30 cellular contexts compared by ENCODE assay signal in genomic region chr5:89181546-89181945, GRCh38.
"Had no signal": no experiment of that assay in that cellular context is flagged by ENCODE, and none has a peak within 500 bp of the region (broad histone marks: within the 10 kb centered on the region; RNA-seq: fewer than 3 reads in every experiment).

No MANE protein-coding gene starts in this region.

- H3K4me3 Mint-ChIP-seq: activated B cell treated with CpG ODN at 0.5 μM for 24 hours; activated CD4-positive, alpha-beta memory T cell treated with anti-CD3 and anti-CD28 coated beads for 36 hours; activated CD4-positive, alpha-beta T cell treated with anti-CD3 and anti-CD28 coated beads for 36 hours; activated CD4-positive, alpha-beta T cell treated with anti-CD3 and anti-CD28 coated beads, Interleukin-2, amount 10 ng/mL, durations not matched to agents 24 days and 14 days; activated naive CD4-positive, alpha-beta T cell treated with anti-CD3 and anti-CD28 coated beads, Interleukin-2, amount 10 ng/mL, durations not matched to agents 7 days and 5 days; activated naive CD8-positive, alpha-beta T cell; activated T-cell treated with anti-CD3 and anti-CD28 coated beads, Interleukin-2, amount 50 U/mL, for 24 hours; activated T-cell treated with anti-CD3 and anti-CD28 coated beads, Interleukin-2, amount 50 U/mL, for 72 hours; central memory CD8-positive, alpha-beta T cell; effector memory CD8-positive, alpha-beta T cell; T-helper 17 cell; T-helper 2 cell treated with Interferon-gamma antibody and Interleukin-4, amounts not matched to agents 5 μg/mL and 100 μg/mL, for 36 hours had no signal

- DNase-seq: activated B cell treated with CpG ODN at 0.5 μM for 24 hours; activated CD4-positive, alpha-beta memory T cell treated with anti-CD3 and anti-CD28 coated beads for 36 hours; activated CD4-positive, alpha-beta T cell treated with anti-CD3 and anti-CD28 coated beads for 36 hours; activated CD4-positive, alpha-beta T cell treated with anti-CD3 and anti-CD28 coated beads, Interleukin-2, amount 10 ng/mL, durations not matched to agents 24 days and 14 days; activated CD4-positive, CD25-positive, alpha-beta regulatory T cell treated with anti-CD3 and anti-CD28 coated beads, Interleukin-2, amount 50 U/mL, for 72 hours; activated CD8-positive, alpha-beta memory T cell treated with anti-CD3 and anti-CD28 coated beads, Interleukin-2, amount 50 U/mL, for 48 hours; activated gamma-delta T cell; activated naive CD4-positive, alpha-beta T cell; activated naive CD4-positive, alpha-beta T cell treated with anti-CD3 and anti-CD28 coated beads, Interleukin-2, amount 10 ng/mL, durations not matched to agents 7 days and 5 days; activated T-cell treated with anti-CD3 and anti-CD28 coated beads for 4 hours; activated T-cell treated with anti-CD3 and anti-CD28 coated beads, Interleukin-2, amount 50 U/mL, for 24 hours; activated T-cell treated with anti-CD3 and anti-CD28 coated beads, Interleukin-2, amount 50 U/mL, for 72 hours; amygdala; aorta; body of pancreas; cortex of kidney; dermis blood vessel endothelial cell; effector CD4-positive, alpha-beta T cell; effector memory CD8-positive, alpha-beta T cell; foreskin fibroblast; gastrocnemius medialis; heart right ventricle; T-helper 1 cell; T-helper 17 cell; T1000; WERI-Rb-1 had no signal

- H3K27ac Mint-ChIP-seq: activated B cell treated with CpG ODN at 0.5 μM for 24 hours; activated CD4-positive, alpha-beta memory T cell treated with anti-CD3 and anti-CD28 coated beads for 36 hours; activated CD4-positive, alpha-beta T cell treated with anti-CD3 and anti-CD28 coated beads for 36 hours; activated CD4-positive, alpha-beta T cell treated with anti-CD3 and anti-CD28 coated beads, Interleukin-2, amount 10 ng/mL, durations not matched to agents 24 days and 14 days; activated naive CD4-positive, alpha-beta T cell treated with anti-CD3 and anti-CD28 coated beads, Interleukin-2, amount 10 ng/mL, durations not matched to agents 7 days and 5 days; activated naive CD8-positive, alpha-beta T cell; activated T-cell treated with anti-CD3 and anti-CD28 coated beads, Interleukin-2, amount 50 U/mL, for 24 hours; activated T-cell treated with anti-CD3 and anti-CD28 coated beads, Interleukin-2, amount 50 U/mL, for 72 hours; effector memory CD8-positive, alpha-beta T cell; T-helper 17 cell; T-helper 2 cell treated with Interferon-gamma antibody and Interleukin-4, amounts not matched to agents 5 μg/mL and 100 μg/mL, for 36 hours had no signal

- H3K9me3 ChIP-seq: body of pancreas, gastrocnemius medialis, heart right ventricle had no signal

- ATAC-seq: activated CD4-positive, alpha-beta T cell treated with anti-CD3 and anti-CD28 coated beads for 36 hours; activated T-cell treated with anti-CD3 and anti-CD28 coated beads, Interleukin-2, amount 50 U/mL, for 72 hours; body of pancreas; effector memory CD8-positive, alpha-beta T cell; esophagus mucosa; gastrocnemius medialis; heart right ventricle; T-helper 17 cell had no signal

- H3K27ac ChIP-seq: body of pancreas, gastrocnemius medialis, heart right ventricle, WERI-Rb-1 had no signal

- H3K4me3 ChIP-seq: body of pancreas, gastrocnemius medialis, heart right ventricle had no signal

- H3K4me1 ChIP-seq: body of pancreas, heart right ventricle had no signal

- H3K9me3 Mint-ChIP-seq: activated B cell treated with CpG ODN at 0.5 μM for 24 hours; activated CD4-positive, alpha-beta memory T cell treated with anti-CD3 and anti-CD28 coated beads for 36 hours; activated CD4-positive, alpha-beta T cell treated with anti-CD3 and anti-CD28 coated beads, Interleukin-2, amount 10 ng/mL, durations not matched to agents 24 days and 14 days; activated naive CD4-positive, alpha-beta T cell treated with anti-CD3 and anti-CD28 coated beads, Interleukin-2, amount 10 ng/mL, durations not matched to agents 7 days and 5 days; activated T-cell treated with anti-CD3 and anti-CD28 coated beads, Interleukin-2, amount 50 U/mL, for 24 hours; T-helper 2 cell treated with Interferon-gamma antibody and Interleukin-4, amounts not matched to agents 5 μg/mL and 100 μg/mL, for 36 hours had no signal

- H3K36me3 ChIP-seq: gastrocnemius medialis, heart right ventricle, WERI-Rb-1 had no signal

- H3K36me3 Mint-ChIP-seq: activated CD4-positive, alpha-beta memory T cell treated with anti-CD3 and anti-CD28 coated beads for 36 hours; activated naive CD4-positive, alpha-beta T cell treated with anti-CD3 and anti-CD28 coated beads, Interleukin-2, amount 10 ng/mL, durations not matched to agents 7 days and 5 days; activated naive CD8-positive, alpha-beta T cell had no signal

- H3K27me3 Mint-ChIP-seq: activated B cell treated with CpG ODN at 0.5 μM for 24 hours; activated CD4-positive, alpha-beta memory T cell treated with anti-CD3 and anti-CD28 coated beads for 36 hours; activated CD4-positive, alpha-beta T cell treated with anti-CD3 and anti-CD28 coated beads for 36 hours; activated CD4-positive, alpha-beta T cell treated with anti-CD3 and anti-CD28 coated beads, Interleukin-2, amount 10 ng/mL, durations not matched to agents 24 days and 14 days; activated naive CD4-positive, alpha-beta T cell treated with anti-CD3 and anti-CD28 coated beads, Interleukin-2, amount 10 ng/mL, durations not matched to agents 7 days and 5 days; activated naive CD8-positive, alpha-beta T cell; activated T-cell treated with anti-CD3 and anti-CD28 coated beads, Interleukin-2, amount 50 U/mL, for 24 hours; central memory CD8-positive, alpha-beta T cell; effector memory CD8-positive, alpha-beta T cell; T-helper 17 cell had no signal

- H3K27me3 ChIP-seq: body of pancreas, gastrocnemius medialis, heart right ventricle had no signal

- H3K4me1 Mint-ChIP-seq: activated B cell treated with CpG ODN at 0.5 μM for 24 hours; activated CD4-positive, alpha-beta T cell treated with anti-CD3 and anti-CD28 coated beads for 36 hours; activated CD4-positive, alpha-beta T cell treated with anti-CD3 and anti-CD28 coated beads, Interleukin-2, amount 10 ng/mL, durations not matched to agents 24 days and 14 days; activated naive CD4-positive, alpha-beta T cell treated with anti-CD3 and anti-CD28 coated beads, Interleukin-2, amount 10 ng/mL, durations not matched to agents 7 days and 5 days; central memory CD8-positive, alpha-beta T cell; T-helper 17 cell had no signal
